35 cellular contexts compared by ENCODE assay signal in genomic region chr2:185942855-185943254, GRCh38.
"Had no signal": no experiment of that assay in that cellular context is flagged by ENCODE, and none has a peak within 500 bp of the region (broad histone marks: within the 10 kb centered on the region; RNA-seq: fewer than 3 reads in every experiment).

No MANE protein-coding gene starts in this region.

- H3K4me3 ChIP-seq: MG63 had no signal

- DNase-seq: MG63, MM.1S, MV-4-11, NCI-H1048, NCI-H1092, NCI-H1092 treated with DMSO at 0.1 percent for 48 hours, NCI-H1105, NCI-H1105 treated with DMSO at 0.1 percent for 48 hours, NCI-H1417, NCI-H1417 treated with DMSO at 0.1 percent for 48 hours, NCI-H1436, NCI-H1436 treated with DMSO at 0.1 percent for 48 hours, NCI-H146, NCI-H1694, NCI-H1694 treated with DMSO at 0.1 percent for 48 hours, NCI-H187, NCI-H187 treated with DMSO at 0.1 percent for 48 hours, NCI-H1930, NCI-H2029, NCI-H2029 treated with DMSO at 0.1 percent for 48 hours, NCI-H2081, NCI-H2081 treated with DMSO at 0.1 percent for 48 hours, NCI-H2107, NCI-H2171, NCI-H2171 treated with DMSO at 0.1 percent for 48 hours, NCI-H2227 treated with DMSO at 0.1 percent for 48 hours, NCI-H226, NCI-H345, NCI-H446, NCI-H446 treated with DMSO at 0.1 percent for 48 hours, NCI-H510A, NCI-H510A treated with DMSO at 0.1 percent for 48 hours, NCI-H524, NCI-H524 treated with DMSO at 0.1 percent for 48 hours, NCI-H526 had no signal

- H3K36me3 ChIP-seq: MG63 had no signal

- H3K27me3 ChIP-seq: MG63 had no signal
